ENCODE assay signal across 15 cellular contexts in the genomic region with DNA sequence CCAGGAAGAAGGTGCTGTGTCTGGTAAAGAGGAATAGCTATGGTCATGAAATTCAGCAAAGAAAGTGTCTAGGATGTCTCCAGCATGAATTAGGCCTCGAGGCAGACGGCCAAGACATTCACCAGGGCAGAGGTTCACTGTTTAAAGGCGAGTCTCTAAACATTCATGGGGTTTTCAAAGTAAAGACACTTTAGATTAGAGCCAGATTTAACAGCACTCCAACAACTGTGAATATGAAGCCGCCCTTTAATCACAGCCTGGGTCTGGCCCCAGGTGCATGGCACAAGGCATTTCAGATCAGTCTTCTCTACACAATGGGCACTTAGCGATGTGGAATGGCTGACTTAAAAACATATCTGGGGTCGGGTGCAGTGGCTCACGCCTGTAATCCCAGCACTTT.
"Had no signal": no experiment of that assay in that cellular context is flagged by ENCODE, and none has a peak within 500 bp of the region (broad histone marks: within the 10 kb centered on the region; RNA-seq: fewer than 3 reads in every experiment).

No MANE protein-coding gene starts in this region.

- H3K27ac Mint-ChIP-seq: activated CD4-positive, alpha-beta memory T cell treated with anti-CD3 and anti-CD28 coated beads, Interleukin-2, amount 10 ng/mL, durations not matched to agents 7 days and 5 days; T-helper 1 cell treated with Interleukin-12 subunit alpha and Interleukin-12 subunit beta and Interleukin-4 antibody, amounts not matched to agents 30 μg/mL and 1 μg/mL, for 36 hours; WTC11 had no signal

- DNase-seq: activated CD4-positive, alpha-beta memory T cell treated with anti-CD3 and anti-CD28 coated beads, Interleukin-2, amount 10 ng/mL, durations not matched to agents 7 days and 5 days; activated CD4-positive, alpha-beta T cell treated with anti-CD3 and anti-CD28 coated beads for 4 hours; activated effector memory CD4-positive, alpha-beta T cell treated with Interleukin-2 at 50 U/mL for 16 hours; activated naive CD4-positive, alpha-beta T cell treated with anti-CD3 and anti-CD28 coated beads, Interleukin-2, amount 50 U/mL, for 16 hours; activated T-cell treated with anti-CD3 and anti-CD28 coated beads, Interleukin-2, amount 50 U/mL, for 24 hours; hippocampal formation; kidney; ovary; spleen; thyroid gland; uterus had no signal

- H3K36me3 Mint-ChIP-seq: WTC11 had no signal

- H3K9me3 ChIP-seq: ovary, spleen, thyroid gland, uterus had no signal

- H3K27me3 ChIP-seq: ovary, spleen, thyroid gland, uterus had no signal

- H3K27ac ChIP-seq: coronary artery, ovary, spleen, thyroid gland, uterus had no signal

- H3K4me1 ChIP-seq: spleen, uterus had no signal

- H3K4me3 ChIP-seq: coronary artery, ovary, spleen, thyroid gland, uterus had no signal

- ATAC-seq: WTC11 had no signal

- H3K9me3 Mint-ChIP-seq: activated CD4-positive, alpha-beta memory T cell treated with anti-CD3 and anti-CD28 coated beads, Interleukin-2, amount 10 ng/mL, durations not matched to agents 7 days and 5 days; activated T-cell treated with anti-CD3 and anti-CD28 coated beads, Interleukin-2, amount 50 U/mL, for 24 hours; T-helper 1 cell treated with Interleukin-12 subunit alpha and Interleukin-12 subunit beta and Interleukin-4 antibody, amounts not matched to agents 30 μg/mL and 1 μg/mL, for 36 hours; WTC11 had no signal

- H3K27me3 Mint-ChIP-seq: activated CD4-positive, alpha-beta memory T cell treated with anti-CD3 and anti-CD28 coated beads, Interleukin-2, amount 10 ng/mL, durations not matched to agents 7 days and 5 days; activated T-cell treated with anti-CD3 and anti-CD28 coated beads, Interleukin-2, amount 50 U/mL, for 24 hours had no signal

- H3K4me3 Mint-ChIP-seq: activated CD4-positive, alpha-beta memory T cell treated with anti-CD3 and anti-CD28 coated beads, Interleukin-2, amount 10 ng/mL, durations not matched to agents 7 days and 5 days; activated T-cell treated with anti-CD3 and anti-CD28 coated beads, Interleukin-2, amount 50 U/mL, for 24 hours; neural crest cell; T-helper 1 cell treated with Interleukin-12 subunit alpha and Interleukin-12 subunit beta and Interleukin-4 antibody, amounts not matched to agents 30 μg/mL and 1 μg/mL, for 36 hours; WTC11 had no signal

- H3K36me3 ChIP-seq: ovary, thyroid gland, uterus had no signal
